In the genomic region with DNA sequence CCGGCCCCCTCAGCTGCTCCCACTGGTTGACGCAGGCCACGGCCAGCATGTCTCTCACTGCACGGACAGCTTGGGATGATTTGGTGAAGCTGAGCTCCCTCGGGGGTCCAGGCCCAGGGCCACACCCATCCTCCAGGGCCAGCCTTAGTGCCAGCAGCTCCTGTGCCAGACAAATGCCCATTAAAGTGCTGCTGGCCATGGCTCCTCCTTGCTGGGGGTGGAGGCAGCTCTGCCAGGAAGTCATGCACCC, we compare ENCODE assay signal across 8 cellular contexts. TPM values are rescaled to one million over a fixed set of nuclear protein-coding genes. Genes with fewer than 3 reads are reported as not detected.
A peak's percentile ranks its signal among the peaks of the same experiment; 100 is the strongest.
DNase-seq lines count a peak whose midpoint lies in the region; ATAC-seq and TF ChIP-seq lines count a peak whose summit lies in the region.

No MANE protein-coding gene starts in this region.

- H3K27me3 ChIP-seq in AG04450 (ENCODE audit: control insufficient read depth, insufficient read depth, low read length), result peaks cover 3% of the 10 kb centered on the region
- no peaks in the 10 kb centered on the region for H3K27me3 ChIP-seq in Loucy (ENCODE audit: insufficient read depth, low read length, poor library complexity, severe bottlenecking)
- no peaks in the 10 kb centered on the region for H3K27me3 ChIP-seq in mammary epithelial cell (ENCODE audit: insufficient read depth, low read length)
- peaks cover 14 to 72% (median 40%) of the 10 kb centered on the region in 3 experiments for H3K27me3 ChIP-seq in neuronal stem cell (ENCODE audit: control insufficient read depth in 3 of 3, insufficient read depth in 3 of 3, low read depth in 1 of 3, low read length in 3 of 3)

- H2AFZ ChIP-seq in Loucy (ENCODE audit: low read length), result peak overlapping the region; percentile 74
- H2AFZ ChIP-seq in mammary epithelial cell (ENCODE audit: low read depth, low read length), result peak overlapping the region; percentile 40
- H2AFZ ChIP-seq in neuronal stem cell (ENCODE audit: low read length), result no peak overlapping the region

- no peak overlapping the region for H2BK120ac ChIP-seq in neuronal stem cell (ENCODE audit: low read depth, low read length)

- CTCF ChIA-PET in AG04450 (lab: Charles Lee), result interaction anchor here (0.6 kb wide), 1 partner anchor 20 kb away, joined by 3 read pairs; no protein-coding TSS in a partner anchor
- CTCF ChIA-PET in mammary epithelial cell (lab: Charles Lee; ENCODE audit: low non-redundant PET), result interaction anchor here (1.0 kb wide), 1 partner anchor 20 kb away, joined by 5 read pairs; no protein-coding TSS in a partner anchor

- in situ Hi-C loops in mammary epithelial cell (cut with MboI; ENCODE audit: low sequenced_read_pairs in 2 of 2), result loop anchor here in 1 of 2 donors (25.0 kb wide), 1 partner anchor 214 kb away; a partner anchor contains a TSS

- DNase-seq in AG04450 (ENCODE audit: low read depth, low spot score) (no peak), mammary epithelial cell (no peak), neuronal stem cell (ENCODE audit: low spot score) (no peak), D341Med (ENCODE audit: low spot score) (no peak), GDM1 (lab: John Stamatoyannopoulos, UW) (no peak)
- no peak for DNase-seq in activated CD4-positive, alpha-beta T cell treated with anti-CD3 and anti-CD28 coated beads for 4 hours

- H3K79me1 ChIP-seq in neuronal stem cell (ENCODE audit: low read depth, low read length), result no peaks in the 10 kb centered on the region

- peak overlapping the region; percentile 22 for H2BK12ac ChIP-seq in neuronal stem cell (ENCODE audit: low read length)

- WGBS in mammary epithelial cell (ENCODE audit: low coverage, missing lambda C conversion rate), result no CpG with 5 or more reads among the region's 5 CpGs
- no CpG with 5 or more reads among the region's 5 CpGs for WGBS in neuronal stem cell (ENCODE audit: extremely low coverage in 2 of 2, insufficient read length in 2 of 2, insufficient replicate concordance in 1 of 2), 2 donors

- H3K79me2 ChIP-seq in Loucy (ENCODE audit: insufficient read depth, low read length) (peaks cover 16% of the 10 kb centered on the region), mammary epithelial cell (ENCODE audit: insufficient read depth, low read length) (peaks cover 9% of the 10 kb centered on the region)

- peak overlapping the region; percentile 89 for H3K18ac ChIP-seq in neuronal stem cell (ENCODE audit: low read length)

- no peak for ATAC-seq in GM21447 (IDR thresholded peaks at IDR 0.05; ENCODE audit: unreplicated experiment)

- H3K27ac ChIP-seq in AG04450 (ENCODE audit: low read depth, low read length) (peak overlapping the region; percentile 89), mammary epithelial cell (ENCODE audit: insufficient read depth, low read depth, low read length) (peak overlapping the region; percentile 68), neuronal stem cell (replicated peaks; ENCODE audit: low read length) (no peak overlapping the region)

- POLR2A ChIA-PET in AG04450 (lab: Yijun Ruan, JAX), result interaction anchor here (0.8 kb wide), 1 partner anchor 20 kb away, joined by 4 read pairs; no protein-coding TSS in a partner anchor

- H4K20me1 ChIP-seq in Loucy (ENCODE audit: insufficient read depth, low read length, poor library complexity, severe bottlenecking) (no peaks in the 10 kb centered on the region), mammary epithelial cell (ENCODE audit: insufficient read depth, low read length) (no peaks in the 10 kb centered on the region)

- no peaks in the 10 kb centered on the region for H3K9me2 ChIP-seq in Loucy (replicated peaks; ENCODE audit: low read depth, low read length)

- H3K9me3 ChIP-seq in AG04450 (ENCODE audit: control insufficient read depth, insufficient read depth, low read length) (no peaks in the 10 kb centered on the region; the same call in 1 of the 2 replicates), Loucy (ENCODE audit: insufficient read depth, low read depth, low read length) (no peaks in the 10 kb centered on the region), mammary epithelial cell (replicated peaks; ENCODE audit: insufficient read depth, low read length) (no peaks in the 10 kb centered on the region), neuronal stem cell (replicated peaks in 1 of 2; ENCODE audit: control insufficient read depth in 2 of 2, insufficient read depth in 1 of 2, low read depth in 1 of 2, low read length in 2 of 2) (no peaks in the 10 kb centered on the region)

- peak overlapping the region; percentile 14 for H3K14ac ChIP-seq in neuronal stem cell (ENCODE audit: low read length)

- no peak for TF ChIP-seq CTCF in AG04450 (IDR thresholded peaks at IDR 0.05; ENCODE audit: low read depth, low read length)
- TF ChIP-seq CTCF in Loucy (conservative IDR thresholded peaks at IDR 0.05; ENCODE audit: low read length), result no peak
- no peak for TF ChIP-seq CTCF in mammary epithelial cell (conservative IDR thresholded peaks at IDR 0.05 in 1 of 2, IDR thresholded peaks at IDR 0.05 in 1 of 2; ENCODE audit: extremely low read depth in 1 of 2, insufficient read depth in 1 of 2, low read depth in 1 of 2, low read length in 2 of 2)

- no peaks in the 10 kb centered on the region for H3F3A ChIP-seq in Loucy (ENCODE audit: low read depth)

- H3K36me3 ChIP-seq in Loucy (ENCODE audit: insufficient read depth, low read length) (no peaks in the 10 kb centered on the region), mammary epithelial cell (ENCODE audit: insufficient read depth, low read length) (no peaks in the 10 kb centered on the region), neuronal stem cell (replicated peaks in 1 of 2; ENCODE audit: control insufficient read depth in 2 of 2, insufficient read depth in 2 of 2, low read length in 2 of 2) (no peaks in the 10 kb centered on the region)

- H3K4me3 ChIP-seq in AG04450 (ENCODE audit: low read depth, low read length) (no peak overlapping the region), Loucy (ENCODE audit: low read length, poor library complexity, severe bottlenecking) (peak overlapping the region; percentile 82), mammary epithelial cell (replicated peaks in 1 of 3; ENCODE audit: insufficient read depth in 1 of 3, low read depth in 2 of 3, low read length in 3 of 3) (peak overlapping the region in 1 of 3 experiments; percentile 65), neuronal stem cell (ENCODE audit: low read length in 2 of 2) (peak overlapping the region in 1 of 2 donors; percentile 38)

- no peak overlapping the region for H3K4ac ChIP-seq in neuronal stem cell (ENCODE audit: low read length)

- peak overlapping the region; percentile 48 for H2BK5ac ChIP-seq in neuronal stem cell (ENCODE audit: low read length)

- H4K91ac ChIP-seq in neuronal stem cell (ENCODE audit: low read depth, low read length, poor library complexity), result no peak overlapping the region

- BruUV-seq in mammary epithelial cell (replicated peaks; lab: Mats Ljungman, UMichigan), result no TSS peak

- H4K8ac ChIP-seq in neuronal stem cell (ENCODE audit: low read depth, low read length), result peak overlapping the region; percentile 19

- H3K4me1 ChIP-seq in Loucy (ENCODE audit: insufficient read depth, low read length, poor library complexity, severe bottlenecking), result peaks cover 33% of the 10 kb centered on the region
- peaks cover 40% of the 10 kb centered on the region for H3K4me1 ChIP-seq in mammary epithelial cell (ENCODE audit: insufficient read depth, low read length)
- H3K4me1 ChIP-seq in neuronal stem cell (ENCODE audit: control insufficient read depth in 2 of 2, insufficient read depth in 1 of 2, low read depth in 1 of 2, low read length in 2 of 2), result peaks cover 5 to 10% of the 10 kb centered on the region in 2 donors

- H2BK15ac ChIP-seq in neuronal stem cell (ENCODE audit: low read length), result peak overlapping the region; percentile 75

- dilution Hi-C loops in mammary epithelial cell (cut with HindIII; ENCODE audit: low sequenced_read_pairs), result no loop called here

- peak overlapping the region; percentile 89 for H3K23ac ChIP-seq in neuronal stem cell (ENCODE audit: low read depth, low read length, poor library complexity)

- intact Hi-C loops in mammary epithelial cell (cut with micrococcal nuclease), result loop anchor here (1.0 to 10.0 kb wide), 3 partner anchors 19 to 191 kb away; a partner anchor contains a TSS

- H2AK5ac ChIP-seq in neuronal stem cell (ENCODE audit: low read depth, low read length), result peak overlapping the region; percentile 99

- H3K4me2 ChIP-seq in Loucy (ENCODE audit: low read depth, low read length, poor library complexity, severe bottlenecking) (peak overlapping the region; percentile 94), mammary epithelial cell (ENCODE audit: insufficient read depth, low read depth, low read length) (peak overlapping the region; percentile 91), neuronal stem cell (ENCODE audit: insufficient read depth, low read length, poor library complexity, severe bottlenecking) (no peak overlapping the region)

- peak overlapping the region; percentile 92 for H3K9ac ChIP-seq in Loucy (ENCODE audit: low read depth, low read length, poor library complexity, severe bottlenecking)
- H3K9ac ChIP-seq in mammary epithelial cell (ENCODE audit: insufficient read depth, low read length), result no peak overlapping the region
- peak overlapping the region; percentile 81 for H3K9ac ChIP-seq in neuronal stem cell (ENCODE audit: low read depth, low read length, poor library complexity)

RNA-seq across cellular contexts. Expression of a gene that starts 2.5 kb away (rescaled TPM):
- 5.7 and 9.2 TPM in 2 replicates for polyA plus RNA-seq in AG04450 (2011; rRNA removed)
- polyA minus RNA-seq in AG04450 (2011; rRNA and poly(A)+ RNA removed), result 8.8 and 13.8 TPM in 2 replicates
- total RNA-seq in mammary epithelial cell, result 10 to 100 TPM; 49.3 to 54.8 TPM
- polyA plus RNA-seq in mammary epithelial cell, result 33.5 TPM
- 44.0 TPM for polyA minus RNA-seq in mammary epithelial cell
- polyA plus RNA-seq in neuronal stem cell (2013, experiment 1 of 2), result 1.2 TPM
- polyA plus RNA-seq in neuronal stem cell (2013, experiment 2 of 2), result 0.68 TPM

RNA-seq across cellular contexts. Expression of a gene that starts 20.7 kb away (rescaled TPM):
- polyA plus RNA-seq in AG04450 (2011; rRNA removed) (33.3 and 35.3 TPM in 2 replicates), mammary epithelial cell (42.7 TPM)
- 30.2 and 36.0 TPM in 2 replicates for polyA minus RNA-seq in AG04450 (2011; rRNA and poly(A)+ RNA removed)
- total RNA-seq in mammary epithelial cell, result 10 to 100 TPM; 50.2 to 88.0 TPM
- 117 TPM for polyA minus RNA-seq in mammary epithelial cell
- 80.4 TPM for polyA plus RNA-seq in neuronal stem cell (2013, experiment 1 of 2)
- 79.8 TPM for polyA plus RNA-seq in neuronal stem cell (2013, experiment 2 of 2)

RNA-seq across cellular contexts. Expression of a gene that starts 20.9 kb away (rescaled TPM):
- polyA plus RNA-seq in AG04450 (2011; rRNA removed) (6.5 and 8.7 TPM in 2 replicates), mammary epithelial cell (6.8 TPM)
- polyA minus RNA-seq in AG04450 (2011; rRNA and poly(A)+ RNA removed), result 6.3 and 8.6 TPM in 2 replicates
- 10 to 100 TPM; 19.3 to 20.2 TPM for total RNA-seq in mammary epithelial cell
- polyA minus RNA-seq in mammary epithelial cell, result 25.9 TPM
- 15.8 TPM for polyA plus RNA-seq in neuronal stem cell (2013, experiment 1 of 2)
- 14.6 TPM for polyA plus RNA-seq in neuronal stem cell (2013, experiment 2 of 2)

RNA-seq across cellular contexts. Expression of a gene that starts 28.8 kb away (rescaled TPM):
- polyA plus RNA-seq in AG04450 (2011; rRNA removed) (16.6 and 21.9 TPM in 2 replicates), mammary epithelial cell (46.3 TPM)
- polyA minus RNA-seq in AG04450 (2011; rRNA and poly(A)+ RNA removed), result 21.9 and 33.7 TPM in 2 replicates
- 10 to 100 TPM; 24.0 to 67.6 TPM for total RNA-seq in mammary epithelial cell
- 29.7 TPM for polyA minus RNA-seq in mammary epithelial cell
- polyA plus RNA-seq in neuronal stem cell (2013, experiment 1 of 2), result 48.0 TPM
- 48.3 TPM for polyA plus RNA-seq in neuronal stem cell (2013, experiment 2 of 2)

RNA-seq across cellular contexts. Expression of a gene that starts 31.7 kb away (rescaled TPM):
- polyA plus RNA-seq in AG04450 (2011; rRNA removed) (0.11 and 0.16 TPM in 2 replicates), mammary epithelial cell (1.3 TPM)
- 0.14 and 0.56 TPM in 2 replicates for polyA minus RNA-seq in AG04450 (2011; rRNA and poly(A)+ RNA removed)
- 1 to 10 TPM; 4.8 to 5.8 TPM for total RNA-seq in mammary epithelial cell
- polyA minus RNA-seq in mammary epithelial cell, result 1.8 TPM
- 1.4 TPM for polyA plus RNA-seq in neuronal stem cell (2013, experiment 1 of 2)
- 0.90 TPM for polyA plus RNA-seq in neuronal stem cell (2013, experiment 2 of 2)
